In the genomic region with DNA sequence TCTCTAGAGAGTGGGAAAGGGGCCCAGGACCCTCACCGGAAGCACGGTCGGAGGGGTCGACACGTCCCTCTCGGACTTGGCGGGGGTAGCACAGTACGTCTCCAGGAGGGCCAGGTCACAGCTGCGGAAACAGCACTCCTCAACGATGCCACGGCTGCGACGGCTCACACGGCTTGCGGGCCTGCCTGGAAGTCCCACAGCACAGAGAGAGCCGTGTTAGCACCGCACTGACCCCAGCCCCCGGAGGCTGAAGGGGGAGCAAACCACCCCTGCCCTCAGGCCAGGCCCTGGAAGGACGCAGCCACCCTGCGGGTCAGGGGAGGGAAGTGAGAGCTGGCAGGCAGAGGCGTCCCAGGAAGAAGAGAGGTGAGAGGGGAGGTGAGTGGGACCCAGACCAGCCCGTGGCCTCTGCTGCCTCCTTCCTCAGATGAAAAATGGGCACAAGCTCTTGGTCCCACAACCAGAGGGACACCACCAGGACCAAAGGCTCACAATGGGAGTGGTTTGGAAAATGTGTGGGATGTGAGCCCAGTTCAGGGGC, we compare ENCODE assay signal across 1 cellular context.
TF ChIP-seq lines count a peak whose summit lies in the region.

No MANE protein-coding gene starts in this region.

TF ChIP-seq in HepG2, 621 proteins besides CTCF, POLR2A, EP300 and RAD21 (continues in another document):
- TF ChIP-seq HNRNPL (IDR thresholded peaks at IDR 0.05; ENCODE audit: low read depth, low read length) (peak; percentile 45; the same call in 1 of the 2 replicates), SNAPC2 (CRISPR knock-in tag; IDR thresholded peaks at IDR 0.05) (0 out of 2 replicates have a peak, but pooled peaks have one; percentile 29), JUND (CRISPR knock-in tag; IDR thresholded peaks at IDR 0.05) (peak; percentile 71; the same call in 1 of the 2 replicates), SSRP1 (CRISPR knock-in tag; IDR thresholded peaks at IDR 0.05) (0 out of 2 replicates have a peak, but pooled peaks have one; percentile 88), ZSCAN29 (CRISPR knock-in tag; conservative IDR thresholded peaks at IDR 0.05) (0 out of 2 replicates have a peak, but pooled peaks have one; percentile 43), ZNF569 (CRISPR knock-in tag; IDR thresholded peaks at IDR 0.05; ENCODE audit: borderline replicate concordance) (no peak), ZNF552 (CRISPR knock-in tag; IDR thresholded peaks at IDR 0.05; ENCODE audit: borderline replicate concordance) (peak; percentile 62; the same call in 1 of the 2 replicates), ZNF343 (CRISPR knock-in tag; IDR thresholded peaks at IDR 0.05) (0 out of 2 replicates have a peak, but pooled peaks have one; percentile 43), PRMT3 (CRISPR knock-in tag; IDR thresholded peaks at IDR 0.05; ENCODE audit: borderline replicate concordance, low read depth) (peak; percentile 86), ZNF326 (CRISPR knock-in tag; IDR thresholded peaks at IDR 0.05; ENCODE audit: borderline replicate concordance) (peak; percentile 96; the same call in 1 of the 2 replicates), ZNF747 (CRISPR knock-in tag; IDR thresholded peaks at IDR 0.05; ENCODE audit: borderline replicate concordance) (peak; percentile 33; the same call in 1 of the 2 replicates)
- TF ChIP-seq, protein P1, sequence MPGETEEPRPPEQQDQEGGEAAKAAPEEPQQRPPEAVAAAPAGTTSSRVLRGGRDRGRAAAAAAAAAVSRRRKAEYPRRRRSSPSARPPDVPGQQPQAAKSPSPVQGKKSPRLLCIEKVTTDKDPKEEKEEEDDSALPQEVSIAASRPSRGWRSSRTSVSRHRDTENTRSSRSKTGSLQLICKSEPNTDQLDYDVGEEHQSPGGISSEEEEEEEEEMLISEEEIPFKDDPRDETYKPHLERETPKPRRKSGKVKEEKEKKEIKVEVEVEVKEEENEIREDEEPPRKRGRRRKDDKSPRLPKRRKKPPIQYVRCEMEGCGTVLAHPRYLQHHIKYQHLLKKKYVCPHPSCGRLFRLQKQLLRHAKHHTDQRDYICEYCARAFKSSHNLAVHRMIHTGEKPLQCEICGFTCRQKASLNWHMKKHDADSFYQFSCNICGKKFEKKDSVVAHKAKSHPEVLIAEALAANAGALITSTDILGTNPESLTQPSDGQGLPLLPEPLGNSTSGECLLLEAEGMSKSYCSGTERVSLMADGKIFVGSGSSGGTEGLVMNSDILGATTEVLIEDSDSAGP (CRISPR knock-in tag; IDR thresholded peaks at IDR 0.05; ENCODE audit: borderline replicate concordance), result peak; percentile 75
- TF ChIP-seq, protein P2, sequence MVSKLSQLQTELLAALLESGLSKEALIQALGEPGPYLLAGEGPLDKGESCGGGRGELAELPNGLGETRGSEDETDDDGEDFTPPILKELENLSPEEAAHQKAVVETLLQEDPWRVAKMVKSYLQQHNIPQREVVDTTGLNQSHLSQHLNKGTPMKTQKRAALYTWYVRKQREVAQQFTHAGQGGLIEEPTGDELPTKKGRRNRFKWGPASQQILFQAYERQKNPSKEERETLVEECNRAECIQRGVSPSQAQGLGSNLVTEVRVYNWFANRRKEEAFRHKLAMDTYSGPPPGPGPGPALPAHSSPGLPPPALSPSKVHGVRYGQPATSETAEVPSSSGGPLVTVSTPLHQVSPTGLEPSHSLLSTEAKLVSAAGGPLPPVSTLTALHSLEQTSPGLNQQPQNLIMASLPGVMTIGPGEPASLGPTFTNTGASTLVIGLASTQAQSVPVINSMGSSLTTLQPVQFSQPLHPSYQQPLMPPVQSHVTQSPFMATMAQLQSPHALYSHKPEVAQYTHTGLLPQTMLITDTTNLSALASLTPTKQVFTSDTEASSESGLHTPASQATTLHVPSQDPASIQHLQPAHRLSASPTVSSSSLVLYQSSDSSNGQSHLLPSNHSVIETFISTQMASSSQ (IDR thresholded peaks at IDR 0.05; ENCODE audit: low read depth), result no peak
- TF ChIP-seq, protein P2 (CRISPR knock-in tag; IDR thresholded peaks at IDR 0.05; ENCODE audit: borderline replicate concordance), result peak; percentile 43; the same call in 1 of the 2 replicates
- TF ChIP-seq, protein P3, sequence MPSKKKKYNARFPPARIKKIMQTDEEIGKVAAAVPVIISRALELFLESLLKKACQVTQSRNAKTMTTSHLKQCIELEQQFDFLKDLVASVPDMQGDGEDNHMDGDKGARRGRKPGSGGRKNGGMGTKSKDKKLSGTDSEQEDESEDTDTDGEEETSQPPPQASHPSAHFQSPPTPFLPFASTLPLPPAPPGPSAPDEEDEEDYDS (CRISPR knock-in tag; IDR thresholded peaks at IDR 0.05), result 0 out of 2 replicates have a peak, but pooled peaks have one; percentile 2
- TF ChIP-seq, protein P4, sequence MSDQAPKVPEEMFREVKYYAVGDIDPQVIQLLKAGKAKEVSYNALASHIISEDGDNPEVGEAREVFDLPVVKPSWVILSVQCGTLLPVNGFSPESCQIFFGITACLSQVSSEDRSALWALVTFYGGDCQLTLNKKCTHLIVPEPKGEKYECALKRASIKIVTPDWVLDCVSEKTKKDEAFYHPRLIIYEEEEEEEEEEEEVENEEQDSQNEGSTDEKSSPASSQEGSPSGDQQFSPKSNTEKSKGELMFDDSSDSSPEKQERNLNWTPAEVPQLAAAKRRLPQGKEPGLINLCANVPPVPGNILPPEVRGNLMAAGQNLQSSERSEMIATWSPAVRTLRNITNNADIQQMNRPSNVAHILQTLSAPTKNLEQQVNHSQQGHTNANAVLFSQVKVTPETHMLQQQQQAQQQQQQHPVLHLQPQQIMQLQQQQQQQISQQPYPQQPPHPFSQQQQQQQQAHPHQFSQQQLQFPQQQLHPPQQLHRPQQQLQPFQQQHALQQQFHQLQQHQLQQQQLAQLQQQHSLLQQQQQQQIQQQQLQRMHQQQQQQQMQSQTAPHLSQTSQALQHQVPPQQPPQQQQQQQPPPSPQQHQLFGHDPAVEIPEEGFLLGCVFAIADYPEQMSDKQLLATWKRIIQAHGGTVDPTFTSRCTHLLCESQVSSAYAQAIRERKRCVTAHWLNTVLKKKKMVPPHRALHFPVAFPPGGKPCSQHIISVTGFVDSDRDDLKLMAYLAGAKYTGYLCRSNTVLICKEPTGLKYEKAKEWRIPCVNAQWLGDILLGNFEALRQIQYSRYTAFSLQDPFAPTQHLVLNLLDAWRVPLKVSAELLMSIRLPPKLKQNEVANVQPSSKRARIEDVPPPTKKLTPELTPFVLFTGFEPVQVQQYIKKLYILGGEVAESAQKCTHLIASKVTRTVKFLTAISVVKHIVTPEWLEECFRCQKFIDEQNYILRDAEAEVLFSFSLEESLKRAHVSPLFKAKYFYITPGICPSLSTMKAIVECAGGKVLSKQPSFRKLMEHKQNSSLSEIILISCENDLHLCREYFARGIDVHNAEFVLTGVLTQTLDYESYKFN (CRISPR knock-in tag; conservative IDR thresholded peaks at IDR 0.05), result peak; percentile 22; the same call in 1 of the 2 replicates
- TF ChIP-seq, protein P5, sequence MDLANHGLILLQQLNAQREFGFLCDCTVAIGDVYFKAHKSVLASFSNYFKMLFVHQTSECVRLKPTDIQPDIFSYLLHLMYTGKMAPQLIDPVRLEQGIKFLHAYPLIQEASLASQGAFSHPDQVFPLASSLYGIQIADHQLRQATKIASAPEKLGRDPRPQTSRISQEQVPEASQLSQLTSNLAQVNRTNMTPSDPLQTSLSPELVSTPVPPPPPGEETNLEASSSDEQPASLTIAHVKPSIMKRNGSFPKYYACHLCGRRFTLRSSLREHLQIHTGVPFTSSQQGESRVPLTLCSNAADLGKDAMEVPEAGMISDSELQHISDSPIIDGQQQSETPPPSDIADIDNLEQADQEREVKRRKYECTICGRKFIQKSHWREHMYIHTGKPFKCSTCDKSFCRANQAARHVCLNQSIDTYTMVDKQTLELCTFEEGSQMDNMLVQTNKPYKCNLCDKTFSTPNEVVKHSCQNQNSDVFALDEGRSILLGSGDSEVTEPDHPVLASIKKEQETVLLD (CRISPR knock-in tag; IDR thresholded peaks at IDR 0.05; ENCODE audit: low read depth), result 0 out of 2 replicates have a peak, but pooled peaks have one; percentile 4
- TF ChIP-seq, protein P6, sequence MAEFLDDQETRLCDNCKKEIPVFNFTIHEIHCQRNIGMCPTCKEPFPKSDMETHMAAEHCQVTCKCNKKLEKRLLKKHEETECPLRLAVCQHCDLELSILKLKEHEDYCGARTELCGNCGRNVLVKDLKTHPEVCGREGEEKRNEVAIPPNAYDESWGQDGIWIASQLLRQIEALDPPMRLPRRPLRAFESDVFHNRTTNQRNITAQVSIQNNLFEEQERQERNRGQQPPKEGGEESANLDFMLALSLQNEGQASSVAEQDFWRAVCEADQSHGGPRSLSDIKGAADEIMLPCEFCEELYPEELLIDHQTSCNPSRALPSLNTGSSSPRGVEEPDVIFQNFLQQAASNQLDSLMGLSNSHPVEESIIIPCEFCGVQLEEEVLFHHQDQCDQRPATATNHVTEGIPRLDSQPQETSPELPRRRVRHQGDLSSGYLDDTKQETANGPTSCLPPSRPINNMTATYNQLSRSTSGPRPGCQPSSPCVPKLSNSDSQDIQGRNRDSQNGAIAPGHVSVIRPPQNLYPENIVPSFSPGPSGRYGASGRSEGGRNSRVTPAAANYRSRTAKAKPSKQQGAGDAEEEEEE (CRISPR knock-in tag; IDR thresholded peaks at IDR 0.05; ENCODE audit: borderline replicate concordance), result peak; percentile 49; the same call in 1 of the 2 replicates
- TF ChIP-seq, protein P7, sequence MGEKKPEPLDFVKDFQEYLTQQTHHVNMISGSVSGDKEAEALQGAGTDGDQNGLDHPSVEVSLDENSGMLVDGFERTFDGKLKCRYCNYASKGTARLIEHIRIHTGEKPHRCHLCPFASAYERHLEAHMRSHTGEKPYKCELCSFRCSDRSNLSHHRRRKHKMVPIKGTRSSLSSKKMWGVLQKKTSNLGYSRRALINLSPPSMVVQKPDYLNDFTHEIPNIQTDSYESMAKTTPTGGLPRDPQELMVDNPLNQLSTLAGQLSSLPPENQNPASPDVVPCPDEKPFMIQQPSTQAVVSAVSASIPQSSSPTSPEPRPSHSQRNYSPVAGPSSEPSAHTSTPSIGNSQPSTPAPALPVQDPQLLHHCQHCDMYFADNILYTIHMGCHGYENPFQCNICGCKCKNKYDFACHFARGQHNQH (CRISPR knock-in tag; IDR thresholded peaks at IDR 0.05), result 0 out of 2 replicates have a peak, but pooled peaks have one; percentile 38
- TF ChIP-seq, protein P8, sequence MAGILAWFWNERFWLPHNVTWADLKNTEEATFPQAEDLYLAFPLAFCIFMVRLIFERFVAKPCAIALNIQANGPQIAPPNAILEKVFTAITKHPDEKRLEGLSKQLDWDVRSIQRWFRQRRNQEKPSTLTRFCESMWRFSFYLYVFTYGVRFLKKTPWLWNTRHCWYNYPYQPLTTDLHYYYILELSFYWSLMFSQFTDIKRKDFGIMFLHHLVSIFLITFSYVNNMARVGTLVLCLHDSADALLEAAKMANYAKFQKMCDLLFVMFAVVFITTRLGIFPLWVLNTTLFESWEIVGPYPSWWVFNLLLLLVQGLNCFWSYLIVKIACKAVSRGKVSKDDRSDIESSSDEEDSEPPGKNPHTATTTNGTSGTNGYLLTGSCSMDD (CRISPR knock-in tag; IDR thresholded peaks at IDR 0.05), result no peak
- TF ChIP-seq, protein P9, sequence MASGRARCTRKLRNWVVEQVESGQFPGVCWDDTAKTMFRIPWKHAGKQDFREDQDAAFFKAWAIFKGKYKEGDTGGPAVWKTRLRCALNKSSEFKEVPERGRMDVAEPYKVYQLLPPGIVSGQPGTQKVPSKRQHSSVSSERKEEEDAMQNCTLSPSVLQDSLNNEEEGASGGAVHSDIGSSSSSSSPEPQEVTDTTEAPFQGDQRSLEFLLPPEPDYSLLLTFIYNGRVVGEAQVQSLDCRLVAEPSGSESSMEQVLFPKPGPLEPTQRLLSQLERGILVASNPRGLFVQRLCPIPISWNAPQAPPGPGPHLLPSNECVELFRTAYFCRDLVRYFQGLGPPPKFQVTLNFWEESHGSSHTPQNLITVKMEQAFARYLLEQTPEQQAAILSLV (CRISPR knock-in tag; IDR thresholded peaks at IDR 0.05; ENCODE audit: borderline replicate concordance), result 0 out of 2 replicates have a peak, but pooled peaks have one; percentile 20
- TF ChIP-seq, protein P10, sequence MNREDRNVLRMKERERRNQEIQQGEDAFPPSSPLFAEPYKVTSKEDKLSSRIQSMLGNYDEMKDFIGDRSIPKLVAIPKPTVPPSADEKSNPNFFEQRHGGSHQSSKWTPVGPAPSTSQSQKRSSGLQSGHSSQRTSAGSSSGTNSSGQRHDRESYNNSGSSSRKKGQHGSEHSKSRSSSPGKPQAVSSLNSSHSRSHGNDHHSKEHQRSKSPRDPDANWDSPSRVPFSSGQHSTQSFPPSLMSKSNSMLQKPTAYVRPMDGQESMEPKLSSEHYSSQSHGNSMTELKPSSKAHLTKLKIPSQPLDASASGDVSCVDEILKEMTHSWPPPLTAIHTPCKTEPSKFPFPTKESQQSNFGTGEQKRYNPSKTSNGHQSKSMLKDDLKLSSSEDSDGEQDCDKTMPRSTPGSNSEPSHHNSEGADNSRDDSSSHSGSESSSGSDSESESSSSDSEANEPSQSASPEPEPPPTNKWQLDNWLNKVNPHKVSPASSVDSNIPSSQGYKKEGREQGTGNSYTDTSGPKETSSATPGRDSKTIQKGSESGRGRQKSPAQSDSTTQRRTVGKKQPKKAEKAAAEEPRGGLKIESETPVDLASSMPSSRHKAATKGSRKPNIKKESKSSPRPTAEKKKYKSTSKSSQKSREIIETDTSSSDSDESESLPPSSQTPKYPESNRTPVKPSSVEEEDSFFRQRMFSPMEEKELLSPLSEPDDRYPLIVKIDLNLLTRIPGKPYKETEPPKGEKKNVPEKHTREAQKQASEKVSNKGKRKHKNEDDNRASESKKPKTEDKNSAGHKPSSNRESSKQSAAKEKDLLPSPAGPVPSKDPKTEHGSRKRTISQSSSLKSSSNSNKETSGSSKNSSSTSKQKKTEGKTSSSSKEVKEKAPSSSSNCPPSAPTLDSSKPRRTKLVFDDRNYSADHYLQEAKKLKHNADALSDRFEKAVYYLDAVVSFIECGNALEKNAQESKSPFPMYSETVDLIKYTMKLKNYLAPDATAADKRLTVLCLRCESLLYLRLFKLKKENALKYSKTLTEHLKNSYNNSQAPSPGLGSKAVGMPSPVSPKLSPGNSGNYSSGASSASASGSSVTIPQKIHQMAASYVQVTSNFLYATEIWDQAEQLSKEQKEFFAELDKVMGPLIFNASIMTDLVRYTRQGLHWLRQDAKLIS (CRISPR knock-in tag; IDR thresholded peaks at IDR 0.05), result peak; percentile 91
